1 cellular context compared by ENCODE assay signal in the genomic region with DNA sequence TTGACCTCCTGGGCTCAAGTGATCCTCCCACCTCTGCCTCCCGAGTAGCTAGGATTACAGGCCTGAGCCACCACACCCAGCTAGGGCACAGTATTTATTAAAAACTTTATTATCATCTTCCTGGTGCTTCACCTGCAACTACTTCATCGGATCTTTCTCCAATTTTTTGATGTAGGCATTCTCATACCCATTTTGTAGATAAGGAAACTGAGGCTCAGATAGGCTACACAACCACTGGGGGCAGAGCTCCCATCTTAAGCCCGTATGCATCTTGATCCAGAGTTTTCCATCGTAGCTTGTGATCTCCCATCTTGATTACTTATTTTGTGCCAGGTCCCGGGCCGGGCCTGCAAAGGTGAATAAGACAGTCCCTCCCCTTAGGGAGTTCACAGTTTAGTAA.
TF ChIP-seq lines count a peak whose summit lies in the region.

No MANE protein-coding gene starts in this region.

TF ChIP-seq in HCT116, 20 proteins besides CTCF, POLR2A, EP300 and RAD21 (continued from another document):
- TF ChIP-seq REST (IDR thresholded peaks at IDR 0.05; ENCODE audit: low read depth) (no peak), FOSL1 (IDR thresholded peaks at IDR 0.05; ENCODE audit: low read depth) (no peak), ZFX (IDR thresholded peaks at IDR 0.05) (no peak), ZBTB33 (IDR thresholded peaks at IDR 0.05; ENCODE audit: extremely low read depth, insufficient replicate concordance, low read length) (no peak), TCF7L2 (IDR thresholded peaks at IDR 0.05; ENCODE audit: borderline replicate concordance, extremely low read depth, insufficient read depth, insufficient read length) (no peak), EZH2 (IDR thresholded peaks at IDR 0.05) (no peak), ZNF274 (IDR thresholded peaks at IDR 0.05; ENCODE audit: low read depth, low read length) (no peak), YY1 (IDR thresholded peaks at IDR 0.05; ENCODE audit: extremely low read depth, insufficient replicate concordance, low read depth, low read length) (no peak), ELF1 (IDR thresholded peaks at IDR 0.05; ENCODE audit: borderline replicate concordance, low read depth) (no peak), EZH2phosphoT487 (IDR thresholded peaks at IDR 0.05; ENCODE audit: borderline replicate concordance) (no peak), SIN3A (IDR thresholded peaks at IDR 0.05; ENCODE audit: low read depth) (no peak), SRF (IDR thresholded peaks at IDR 0.05; ENCODE audit: low read depth) (no peak)
TF ChIP-seq in HCT116: peak in this region for 0.
